20 cellular contexts compared by ENCODE assay signal in the genomic region with DNA sequence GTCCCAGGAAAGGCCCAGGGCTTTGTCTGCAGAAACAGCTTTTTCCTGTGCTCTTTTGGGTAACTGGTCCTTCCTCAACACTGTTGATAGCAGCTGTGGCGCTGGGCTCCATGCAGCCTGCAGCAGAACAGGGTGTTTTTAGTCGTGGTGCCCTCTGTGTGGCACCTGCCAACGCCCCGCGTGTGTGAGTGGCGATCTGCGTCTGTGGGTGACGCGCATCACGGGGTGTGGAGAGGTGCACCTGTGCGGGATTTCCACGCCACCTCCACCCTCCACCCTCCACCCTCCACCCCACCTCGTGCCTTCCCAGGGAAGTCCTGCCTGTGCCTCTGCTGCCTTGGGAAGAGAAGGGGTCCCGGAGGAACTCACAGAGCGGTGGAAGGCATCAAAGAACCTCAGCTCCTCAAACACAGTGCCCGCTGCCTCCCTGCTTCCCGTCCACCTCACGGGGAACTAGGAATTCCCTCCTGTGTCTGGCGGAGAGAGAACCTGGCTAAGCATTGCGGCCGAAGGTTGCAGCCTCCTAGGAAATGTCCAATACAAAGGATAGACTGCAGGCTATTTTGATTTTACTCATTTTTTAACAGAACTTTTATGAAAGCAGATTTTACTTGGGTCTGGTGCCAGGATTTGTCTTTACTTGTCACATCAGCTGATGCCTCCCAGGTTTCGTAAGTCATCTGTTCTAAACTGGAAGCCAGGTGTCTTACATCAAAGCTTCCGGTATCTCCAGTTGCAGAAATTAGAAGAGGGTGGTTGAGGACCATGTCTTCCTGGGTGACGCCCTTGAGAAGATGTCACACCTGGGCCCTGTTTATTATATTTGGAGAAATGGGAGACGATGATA.
DNase-seq lines count a peak whose midpoint lies in the region; ATAC-seq and TF ChIP-seq lines count a peak whose summit lies in the region.
"Had no signal": no experiment of that assay in that cellular context is flagged by ENCODE, and none has a peak within 500 bp of the region (broad histone marks: within the 10 kb centered on the region; RNA-seq: fewer than 3 reads in every experiment).

No MANE protein-coding gene starts in this region.

- H3K4me2 ChIP-seq in BLaER1 treated with 17β-estradiol and CSF1 and Interleukin-3, amounts not matched to agents 10 nM and 100 nM = peak overlapping the region in 6 of 11 experiments; percentile 18 to 57 (median 39); a peak in 9 of 22 replicates
- H3K4me2 ChIP-seq in osteoblast (ENCODE audit: insufficient read depth, low read length) = no peak overlapping the region

- no peak overlapping the region for H3K9ac ChIP-seq in BLaER1 treated with 17β-estradiol and CSF1 and Interleukin-3, amounts not matched to agents 10 nM and 100 nM

- peaks cover 33 to 75% (median 63%) of the 10 kb centered on the region in 10 experiments; a peak in 19 of 20 replicates for H3K4me1 ChIP-seq in BLaER1 treated with 17β-estradiol and CSF1 and Interleukin-3, amounts not matched to agents 10 nM and 100 nM
- H3K4me1 ChIP-seq in osteoblast (ENCODE audit: insufficient read depth, low read length) = no peaks in the 10 kb centered on the region
- H3K4me1 ChIP-seq: SJCRH30 had no signal

- no peak overlapping the region for H3K4me3 ChIP-seq in BLaER1 treated with 17β-estradiol and CSF1 and Interleukin-3, amounts not matched to agents 10 nM and 100 nM
- H3K4me3 ChIP-seq in H7 (ENCODE audit: insufficient read depth, low read depth, low read length) (no peak overlapping the region), osteoblast (ENCODE audit: insufficient read depth, low read length) (no peak overlapping the region)
- H3K4me3 ChIP-seq: GM12878, SJCRH30 had no signal

- peaks cover 0 to 66% (median 14%) of the 10 kb centered on the region in 11 experiments; a peak in 11 of 22 replicates for H3K36me3 ChIP-seq in BLaER1 treated with 17β-estradiol and CSF1 and Interleukin-3, amounts not matched to agents 10 nM and 100 nM
- H3K36me3 ChIP-seq in H7 (replicated peaks; ENCODE audit: control insufficient read depth, insufficient read depth, low read length) (no peaks in the 10 kb centered on the region), osteoblast (ENCODE audit: insufficient read depth, low read length) (no peaks in the 10 kb centered on the region)
- H3K36me3 ChIP-seq: SJCRH30 had no signal

- no peaks in the 10 kb centered on the region for H3K9me3 ChIP-seq in BLaER1 treated with 17β-estradiol and CSF1 and Interleukin-3, amounts not matched to agents 10 nM and 100 nM (replicated peaks in 1 of 11)
- no peaks in the 10 kb centered on the region for H3K9me3 ChIP-seq in osteoblast (ENCODE audit: low read depth, low read length)
- H3K9me3 ChIP-seq: SJCRH30 had no signal

- H4K20me1 ChIP-seq in BLaER1 treated with 17β-estradiol and CSF1 and Interleukin-3, amounts not matched to agents 10 nM and 100 nM = peaks cover 98 to 100% (median 100%) of the 10 kb centered on the region in 11 experiments
- peaks cover 7% of the 10 kb centered on the region for H4K20me1 ChIP-seq in osteoblast (ENCODE audit: insufficient read depth, low read length)

- H3K27ac ChIP-seq in BLaER1 treated with 17β-estradiol and CSF1 and Interleukin-3, amounts not matched to agents 10 nM and 100 nM = no peak overlapping the region
- H3K27ac ChIP-seq in osteoblast (ENCODE audit: low read depth, low read length) = no peak overlapping the region
- H3K27ac ChIP-seq: SJCRH30 had no signal

- no peak overlapping the region for H2AFZ ChIP-seq in osteoblast (ENCODE audit: low read length)

- H3K79me2 ChIP-seq in osteoblast (ENCODE audit: insufficient read depth, low read length) = no peaks in the 10 kb centered on the region

- no peaks in the 10 kb centered on the region for H3K27me3 ChIP-seq in BLaER1 treated with 17β-estradiol and CSF1 and Interleukin-3, amounts not matched to agents 10 nM and 100 nM
- H3K27me3 ChIP-seq in H7 (ENCODE audit: control insufficient read depth, insufficient read depth, low read length) (no peaks in the 10 kb centered on the region), osteoblast (ENCODE audit: insufficient read depth, low read length) (no peaks in the 10 kb centered on the region)
- H3K27me3 ChIP-seq: SJCRH30 had no signal

- DNase-seq in H7 (peak; percentile 63), osteoblast (ENCODE audit: insufficient read length, low spot score, missing footprints) (peak; percentile 50), NCI-H2029 (lab: John Stamatoyannopoulos, UW) (no peak), A172 (ENCODE audit: low spot score) (no peak), NCI-H82 treated with DMSO at 0.1 percent for 48 hours (lab: John Stamatoyannopoulos, UW; ENCODE audit: unreplicated experiment) (no peak), dermis blood vessel endothelial cell (no peak)
- DNase-seq: ACHN; AML-193; CD8-positive, alpha-beta memory T cell; GDM1; NCI-H1048; NCI-H1436 treated with DMSO at 0.1 percent for 48 hours; NCI-H2081; NCI-H345; NCI-H69; SJCRH30; SW 1271 had no signal

- no peak for TF ChIP-seq CTCF in osteoblast (IDR thresholded peaks at IDR 0.05; ENCODE audit: extremely low read depth, low read depth, low read length)

- peak; percentile 55 for ATAC-seq in esophagus mucosa
- ATAC-seq: GM12878 had no signal

Comparison
In these comparisons a context has a peak if more than half of its experiments do, and no peak if none do; other contexts are left out.
1. DNase-seq: peak in H7 (single experiment) and osteoblast (single experiment); none in NCI-H2029 (single experiment), A172 (single experiment), NCI-H82 treated with DMSO at 0.1 percent for 48 hours (single experiment) and dermis blood vessel endothelial cell (single experiment).